28 cellular contexts compared by ENCODE assay signal in genomic region chr19:30393729-30394480, GRCh38. TPM values are rescaled to one million over a fixed set of nuclear protein-coding genes. Genes with fewer than 3 reads are reported as not detected.
DNase-seq lines count a peak whose midpoint lies in the region; ATAC-seq, FAIRE-seq and TF ChIP-seq lines count a peak whose summit lies in the region.
"Had no signal": no experiment of that assay in that cellular context is flagged by ENCODE, and none has a peak within 500 bp of the region (broad histone marks: within the 10 kb centered on the region; RNA-seq: fewer than 3 reads in every experiment).

No MANE protein-coding gene starts in this region.

- no peaks in the 10 kb centered on the region for H3K9me2 ChIP-seq in Karpas-422 (replicated peaks; ENCODE audit: insufficient read depth, low read length)

- 90% methylated on average over 6 of the region's 6 CpGs; no CpG with 5 or more reads in 1 of the 2 experiments for WGBS in H1 (ENCODE audit: extremely low coverage in 1 of 2, insufficient coverage in 1 of 2, insufficient read length in 1 of 2, insufficient replicate concordance in 2 of 2, low coverage in 1 of 2, low lambda C conversion rate in 2 of 2, missing lambda C conversion rate in 1 of 2), 2 experiments

- peaks cover 0 to 10% (median 5%) of the 10 kb centered on the region in 11 experiments; a peak in 5 of 22 replicates for H4K20me1 ChIP-seq in BLaER1 treated with 17β-estradiol and CSF1 and Interleukin-3, amounts not matched to agents 10 nM and 100 nM
- H4K20me1 ChIP-seq in Karpas-422 (ENCODE audit: insufficient read depth, low read depth, low read length) (no peaks in the 10 kb centered on the region), H1 (replicated peaks in 1 of 2; ENCODE audit: control insufficient read depth in 1 of 2, insufficient read depth in 2 of 2, low read length in 2 of 2) (no peaks in the 10 kb centered on the region)

- CTCF ChIA-PET in H1 (lab: Charles Lee; ENCODE audit: partially characterized antibody) = interaction anchor here (0.6 to 1.7 kb wide), 4 partner anchors 17 to 275 kb away, joined by 3 to 5 read pairs (median 3); no protein-coding TSS in a partner anchor

- no peak for FAIRE-seq in H1 (lab: Jason Lieb, UNC)
- FAIRE-seq: A204.1, GM12891 had no signal

- no peak overlapping the region for H4K5ac ChIP-seq in H1 (ENCODE audit: insufficient read length, low read depth, low read length)

- H2BK5ac ChIP-seq in H1 (ENCODE audit: low read depth, low read length) = peak overlapping the region; percentile 40; the same call in 1 of the 2 replicates

- no peaks in the 10 kb centered on the region for H3K36me3 ChIP-seq in BLaER1 treated with 17β-estradiol and CSF1 and Interleukin-3, amounts not matched to agents 10 nM and 100 nM
- H3K36me3 ChIP-seq in Karpas-422 (ENCODE audit: insufficient read depth, low read length) (no peaks in the 10 kb centered on the region), H1 (ENCODE audit: control insufficient read depth in 2 of 4, insufficient read depth in 4 of 4, low read length in 3 of 4) (no peaks in the 10 kb centered on the region)

- TF ChIP-seq CTCF in H1 (IDR thresholded peaks at IDR 0.05; ENCODE audit: control extremely low read depth in 1 of 3, insufficient read depth in 1 of 3, low read depth in 1 of 3, low read length in 3 of 3) = no peak

- H2BK120ac ChIP-seq in H1 (replicated peaks; ENCODE audit: low read depth, low read length) = no peak overlapping the region

- H3K79me2 ChIP-seq in Karpas-422 (ENCODE audit: low read length) = no peaks in the 10 kb centered on the region
- H3K79me2 ChIP-seq in H1 (ENCODE audit: control insufficient read depth in 1 of 2, insufficient read depth in 2 of 2, low read length in 2 of 2) = no peaks in the 10 kb centered on the region

- TF ChIP-seq RAD21 in H1 (IDR thresholded peaks at IDR 0.05 in 1 of 2, conservative IDR thresholded peaks at IDR 0.05 in 1 of 2; ENCODE audit: low read depth in 2 of 2, low read length in 2 of 2) = no peak

- no peaks in the 10 kb centered on the region for H3K79me1 ChIP-seq in H1 (ENCODE audit: low read depth, low read length)

- H2AK5ac ChIP-seq in H1 (ENCODE audit: low read depth, low read length) = peak overlapping the region; percentile 43; the same call in 1 of the 2 replicates

- peak overlapping the region; percentile 76; the same call in 1 of the 2 replicates for H2BK15ac ChIP-seq in H1 (ENCODE audit: low read length)

- no peaks in the 10 kb centered on the region for H3K9me3 ChIP-seq in BLaER1 treated with 17β-estradiol and CSF1 and Interleukin-3, amounts not matched to agents 10 nM and 100 nM (replicated peaks in 1 of 11)
- H3K9me3 ChIP-seq in Karpas-422 (ENCODE audit: low read length) (no peaks in the 10 kb centered on the region), H1 (ENCODE audit: insufficient read depth in 2 of 2, low read depth in 1 of 2, low read length in 1 of 2) (no peaks in the 10 kb centered on the region)
- H3K9me3 ChIP-seq: Caco-2 had no signal

- H4K91ac ChIP-seq in H1 (replicated peaks; ENCODE audit: insufficient read length, low read length) = peak overlapping the region; percentile 31

- H4K8ac ChIP-seq in H1 (ENCODE audit: extremely low read depth, insufficient read depth, low read length) = no peak overlapping the region

- no peak overlapping the region for H3K56ac ChIP-seq in H1 (replicated peaks; ENCODE audit: insufficient read length, low read depth, low read length)

- TF ChIP-seq EP300 in H1 (IDR thresholded peaks at IDR 0.05; ENCODE audit: borderline replicate concordance in 1 of 2, low read depth in 2 of 2, low read length in 2 of 2) = no peak

- peaks cover 29 to 38% (median 32%) of the 10 kb centered on the region in 10 experiments for H3K4me1 ChIP-seq in BLaER1 treated with 17β-estradiol and CSF1 and Interleukin-3, amounts not matched to agents 10 nM and 100 nM
- H3K4me1 ChIP-seq in Karpas-422 (ENCODE audit: low read length) (peaks cover 71% of the 10 kb centered on the region), H1 (replicated peaks in 1 of 4; ENCODE audit: control insufficient read depth in 3 of 4, insufficient read depth in 4 of 4, low read length in 3 of 4) (peaks cover 0 to 8% (median 1%) of the 10 kb centered on the region in 4 experiments; a peak in 3 of 7 replicates)
- H3K4me1 ChIP-seq: Caco-2 had no signal

- peaks cover 6 to 24% (median 16%) of the 10 kb centered on the region in 11 experiments; a peak in 16 of 22 replicates for H3K27me3 ChIP-seq in BLaER1 treated with 17β-estradiol and CSF1 and Interleukin-3, amounts not matched to agents 10 nM and 100 nM
- H3K27me3 ChIP-seq in Karpas-422 (ENCODE audit: low read length) = no peaks in the 10 kb centered on the region
- peaks cover 0 to 11% (median 1%) of the 10 kb centered on the region in 4 experiments; a peak in 3 of 7 replicates for H3K27me3 ChIP-seq in H1 (replicated peaks in 1 of 4; ENCODE audit: control insufficient read depth in 3 of 4, extremely low read depth in 1 of 4, insufficient read depth in 3 of 4, low read length in 3 of 4)

- no peaks in the 10 kb centered on the region for H3K23me2 ChIP-seq in H1 (ENCODE audit: low read depth, low read length)

- no peak overlapping the region for H2AFZ ChIP-seq in Karpas-422 (ENCODE audit: low read length)
- no peak overlapping the region for H2AFZ ChIP-seq in H1 (ENCODE audit: low read length)

- H3K4me2 ChIP-seq in BLaER1 treated with 17β-estradiol and CSF1 and Interleukin-3, amounts not matched to agents 10 nM and 100 nM = peak overlapping the region; percentile 61 to 94 (median 82); a peak in 19 of 22 replicates
- H3K4me2 ChIP-seq in Karpas-422 (ENCODE audit: low read depth, low read length, poor library complexity, severe bottlenecking) = peak overlapping the region; percentile 52
- H3K4me2 ChIP-seq in H1 (ENCODE audit: insufficient read depth in 1 of 2, low read depth in 2 of 2, low read length in 2 of 2) = no peak overlapping the region
- H3K4me2 ChIP-seq: KMS-11 had no signal

- H3K27ac ChIP-seq in BLaER1 treated with 17β-estradiol and CSF1 and Interleukin-3, amounts not matched to agents 10 nM and 100 nM = no peak overlapping the region
- no peak overlapping the region; the same call in 1 of the 2 replicates for H3K27ac ChIP-seq in Karpas-422 (ENCODE audit: low read length)
- H3K27ac ChIP-seq in H1 (ENCODE audit: low read depth, low read length) = no peak overlapping the region
- peak overlapping the region; percentile 17 for H3K27ac ChIP-seq in substantia nigra (ENCODE audit: low read depth, low read length, poor library complexity, severe bottlenecking)
- H3K27ac ChIP-seq: HL-60, KMS-11, SK-N-MC had no signal

- no peak overlapping the region for H3K23ac ChIP-seq in H1 (ENCODE audit: insufficient read length)

- no peak for ATAC-seq in GM21526 (IDR thresholded peaks at IDR 0.05; ENCODE audit: low FRiP score, unreplicated experiment)
- ATAC-seq: CD8-positive, alpha-beta T cell; HCT116 had no signal

- H2BK20ac ChIP-seq in H1 (ENCODE audit: low read length) = peak overlapping the region; percentile 64

- H3K4ac ChIP-seq in H1 (replicated peaks; ENCODE audit: insufficient read length, low read depth, low read length) = no peak overlapping the region

- H3K14ac ChIP-seq in H1 (ENCODE audit: insufficient read length) = no peak overlapping the region

- TF ChIP-seq POLR2A in H1 (IDR thresholded peaks at IDR 0.05; ENCODE audit: control extremely low read depth in 1 of 2, low read depth in 2 of 2, low read length in 2 of 2) = no peak

- no peak overlapping the region for H3K9ac ChIP-seq in BLaER1 treated with 17β-estradiol and CSF1 and Interleukin-3, amounts not matched to agents 10 nM and 100 nM
- H3K9ac ChIP-seq in Karpas-422 (ENCODE audit: low read length) (peak overlapping the region; percentile 7; the same call in 1 of the 2 replicates), H1 (replicated peaks in 1 of 4; ENCODE audit: extremely low read depth in 1 of 4, low read depth in 3 of 4, low read length in 3 of 4) (no peak overlapping the region)
- H3K9ac ChIP-seq: KMS-11 had no signal

- no peak overlapping the region for H3K4me3 ChIP-seq in BLaER1 treated with 17β-estradiol and CSF1 and Interleukin-3, amounts not matched to agents 10 nM and 100 nM
- H3K4me3 ChIP-seq in Karpas-422 (ENCODE audit: low read length) (no peak overlapping the region), H1 (ENCODE audit: extremely low read depth in 1 of 4, insufficient read depth in 2 of 4, low read depth in 3 of 4, low read length in 4 of 4) (no peak overlapping the region)

- DNase-seq in Karpas-422 (no peak), H1 (ENCODE audit: low read depth in 1 of 2, low spot score in 2 of 2) (peak in 1 of 2 experiments; percentile 22), substantia nigra (lab: John Stamatoyannopoulos, UW) (no peak), medulla oblongata (ENCODE audit: extremely low spot score) (no peak), NCI-H2081 (lab: John Stamatoyannopoulos, UW) (no peak)
- DNase-seq: C1 segment of cervical spinal cord; Caco-2; CD8-positive, alpha-beta T cell; DMS79; GF-D8; NCI-H1105; NCI-H1436 treated with DMSO at 0.1 percent for 48 hours; NCI-H187 treated with DMSO at 0.1 percent for 48 hours; NCI-H2107; NCI-H446; NCI-H524 treated with DMSO at 0.1 percent for 48 hours; SIG-M5 had no signal

- H2BK12ac ChIP-seq in H1 (ENCODE audit: low read depth, low read length) = peak overlapping the region; percentile 56; the same call in 1 of the 2 replicates

- POLR2A ChIA-PET in H1 (lab: Charles Lee; ENCODE audit: partially characterized antibody) = no interaction called here

- no peak overlapping the region for H3K18ac ChIP-seq in H1 (ENCODE audit: extremely low read depth, low read length)

TF ChIP-seq in H1, 55 proteins besides CTCF, POLR2A, EP300 and RAD21 (continues in another document):
- no peak for TF ChIP-seq GTF2F1 (IDR thresholded peaks at IDR 0.05; ENCODE audit: borderline replicate concordance, low read depth, low read length)
- no peak for TF ChIP-seq BACH1 (IDR thresholded peaks at IDR 0.05; ENCODE audit: low read length)
- TF ChIP-seq SP2 (IDR thresholded peaks at IDR 0.05; ENCODE audit: low read length) = no peak
- no peak for TF ChIP-seq HDAC6 (IDR thresholded peaks at IDR 0.05; ENCODE audit: low read depth, low read length)
- no peak for TF ChIP-seq CEBPB (IDR thresholded peaks at IDR 0.05; ENCODE audit: low read depth, low read length)
- TF ChIP-seq CBX8 (IDR thresholded peaks at IDR 0.05; ENCODE audit: borderline replicate concordance, low read depth, low read length) = no peak
- TF ChIP-seq MAFK (IDR thresholded peaks at IDR 0.05; ENCODE audit: low read depth, low read length) = no peak

RNA-seq across cellular contexts. Expression of gene ZNF536, which starts 21.7 kb away (rescaled TPM):
- 7.0 and 11.6 TPM in 2 replicates for total RNA-seq in Karpas-422 (2014; rRNA removed; shearing (Covaris generic); ENCODE audit: low replicate concordance)
- 0.09 and 0.33 TPM in 2 replicates for total RNA-seq in H1 (2021; fragmentation: NEBNext Ultra II Directional; extraction: Animal tissue kit (Norgen Biotek cat#: 25700))
- 0.06 and 0.11 TPM in 2 replicates for polyA plus RNA-seq in H1 (2011; rRNA removed)
- 0.08 TPM for polyA plus RNA-seq in H1 (2011; cell fraction: cytosol; rRNA removed)
- 0.21 TPM for polyA plus RNA-seq in H1 (2011; cell fraction: nucleus; rRNA removed)
- 0.06 to 0.28 TPM (median 0.08 TPM) in 4 replicates for polyA plus RNA-seq in H1 (2012, experiment 1 of 2)
- 0.05 TPM for polyA plus RNA-seq in H1 (2012, experiment 2 of 2)
- 0.02 TPM for polyA plus RNA-seq in H1 (2013, experiment 1 of 2)
- polyA plus RNA-seq in H1 (2013, experiment 2 of 2) = 0.04 TPM
- polyA minus RNA-seq in H1 (2011; rRNA and poly(A)+ RNA removed) = 0.19 and 0.29 TPM in 2 replicates
- not detected for polyA minus RNA-seq in H1 (2011; cell fraction: cytosol; rRNA and poly(A)+ RNA removed)
- polyA minus RNA-seq in H1 (2011; cell fraction: nucleus; rRNA and poly(A)+ RNA removed) = 0.40 TPM
- total RNA-seq: Caco-2; CD8-positive, alpha-beta T cell; M059J had no signal
- polyA plus RNA-seq: AG04450, IgD-negative memory B cell had no signal

Comparison
In these comparisons a context has a peak if more than half of its experiments do, and no peak if none do; other contexts are left out.
1. H3K4me2 ChIP-seq: peak in BLaER1 treated with 17β-estradiol and CSF1 and Interleukin-3, amounts not matched to agents 10 nM and 100 nM (11 of 11) and Karpas-422 (single experiment); none in H1 (0 of 2).